In the genomic region with DNA sequence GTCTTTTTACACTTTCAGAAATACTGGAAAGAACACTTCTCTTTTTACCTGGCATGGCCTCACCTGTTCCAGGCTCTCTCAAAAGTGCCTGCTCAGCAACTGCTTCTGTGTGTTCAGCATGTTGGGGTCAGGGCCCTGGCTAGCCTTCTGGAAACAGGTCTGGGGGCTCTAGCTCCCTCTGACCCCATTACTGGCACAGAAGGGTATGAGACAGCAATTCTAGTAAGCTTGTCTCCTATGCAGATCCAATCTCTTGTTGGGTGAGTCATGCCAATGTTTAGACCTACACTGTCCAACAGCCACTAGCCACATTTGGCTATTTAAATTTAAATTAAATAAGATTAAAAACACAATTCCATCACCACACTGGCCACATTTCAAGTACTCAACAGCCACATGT, we compare ENCODE assay signal across 1 cellular context.
TF ChIP-seq lines count a peak whose summit lies in the region.

No MANE protein-coding gene starts in this region.

TF ChIP-seq in IMR-90, 13 proteins besides CTCF, POLR2A, EP300 and RAD21:
- TF ChIP-seq NFE2L2 (IDR thresholded peaks at IDR 0.05; ENCODE audit: low read depth, low read length) (peak; percentile 64; the same call in 1 of the 2 replicates), FOS (IDR thresholded peaks at IDR 0.05; ENCODE audit: low read depth, low read length) (peak; percentile 70; the same call in 1 of the 2 replicates), MAZ (IDR thresholded peaks at IDR 0.05; ENCODE audit: borderline replicate concordance, low read depth, low read length) (no peak), MAFK (IDR thresholded peaks at IDR 0.05; ENCODE audit: low read depth, low read length) (peak; percentile 64)
